8 cellular contexts compared by ENCODE assay signal in the genomic region with DNA sequence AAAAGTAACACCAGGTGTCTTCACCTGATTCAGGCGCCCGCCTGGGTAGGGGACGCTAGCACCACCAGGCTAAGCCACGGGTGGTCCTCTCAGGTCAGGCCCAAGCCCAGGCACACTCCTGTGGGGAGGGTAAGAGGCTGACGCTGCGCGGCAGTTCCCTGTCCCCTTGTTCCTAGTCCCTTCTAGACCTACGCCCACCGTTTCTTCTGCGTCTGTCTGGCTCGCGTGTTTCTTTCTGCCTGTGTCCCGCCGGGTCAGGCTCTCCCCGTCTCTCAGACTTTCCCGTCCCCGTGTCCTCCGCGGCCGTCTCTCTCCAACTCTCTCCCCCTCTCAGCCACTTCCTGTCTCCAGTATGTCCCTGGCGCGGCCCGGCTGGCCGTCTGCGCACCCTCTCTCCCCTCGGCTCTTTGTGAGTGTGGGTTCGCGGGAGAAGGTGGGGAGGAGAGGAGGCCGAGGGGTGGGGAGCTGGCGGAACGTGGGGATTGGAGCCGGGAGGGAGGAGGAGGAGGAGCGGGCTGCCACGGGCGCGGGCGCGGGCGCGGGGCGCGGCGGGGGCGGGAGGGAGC. TPM values are rescaled to one million over a fixed set of nuclear protein-coding genes. Genes with fewer than 3 reads are reported as not detected.
DNase-seq lines count a peak whose midpoint lies in the region; ATAC-seq, FAIRE-seq and TF ChIP-seq lines count a peak whose summit lies in the region.

No MANE protein-coding gene starts in this region.

- peak overlapping the region; percentile 70 for H2AFZ ChIP-seq in OCI-LY7 (ENCODE audit: low read length)
- peak overlapping the region; percentile 78 for H2AFZ ChIP-seq in osteoblast (ENCODE audit: low read length)

- TF ChIP-seq CTCF in A549 (IDR thresholded peaks at IDR 0.05): no peak
- no peak for TF ChIP-seq CTCF in OCI-LY7 (conservative IDR thresholded peaks at IDR 0.05; ENCODE audit: low read length)
- no peak for TF ChIP-seq CTCF in osteoblast (IDR thresholded peaks at IDR 0.05; ENCODE audit: extremely low read depth, low read depth, low read length)
- TF ChIP-seq CTCF in uterus (IDR thresholded peaks at IDR 0.05): no peak

- BruUV-seq in OCI-LY7 (replicated peaks; lab: Mats Ljungman, UMichigan): no TSS peak

- intact Hi-C loops in OCI-LY7 (cut with micrococcal nuclease; ENCODE audit: unreplicated experiment) (no loop called here), Right ventricle myocardium superior (cut with DNase I) (no loop called here), uterus (cut with DNase I; ENCODE audit: low total_unique reads) (no loop called here)

- H3K79me2 ChIP-seq in OCI-LY7 (ENCODE audit: insufficient read depth, low read depth, low read length) (no peaks in the 10 kb centered on the region), osteoblast (ENCODE audit: insufficient read depth, low read length) (peaks cover 30% of the 10 kb centered on the region)

- H3K4me3 ChIP-seq in A549: peak overlapping the region; percentile 54
- H3K4me3 ChIP-seq in OCI-LY7 (ENCODE audit: low read depth, low read length, poor library complexity, severe bottlenecking): peak overlapping the region; percentile 74
- peak overlapping the region; percentile 85 for H3K4me3 ChIP-seq in osteoblast (ENCODE audit: insufficient read depth, low read length)
- peak overlapping the region; percentile 69 to 70 for H3K4me3 ChIP-seq in uterus

- no peaks in the 10 kb centered on the region for H3K9me2 ChIP-seq in OCI-LY7 (ENCODE audit: insufficient read depth, low read length)

- H3K27me3 ChIP-seq in osteoblast (ENCODE audit: insufficient read depth, low read length) (no peaks in the 10 kb centered on the region), uterus (no peaks in the 10 kb centered on the region)

- no peaks in the 10 kb centered on the region for H3K9me3 ChIP-seq in A549
- H3K9me3 ChIP-seq in OCI-LY7 (ENCODE audit: low read length): no peaks in the 10 kb centered on the region
- H3K9me3 ChIP-seq in osteoblast (ENCODE audit: low read depth, low read length): no peaks in the 10 kb centered on the region
- H3K9me3 ChIP-seq in uterus: no peaks in the 10 kb centered on the region

- FAIRE-seq in A549 (lab: Jason Lieb, UNC): no peak

- WGBS in A549 (ENCODE audit: missing lambda C conversion rate): under 1% methylated on average over 25 of the region's 44 CpGs
- WGBS in adipose tissue, 3 donors: 0 to 1% (median 1%) methylated on average over 25 to 39 of the region's 44 CpGs

- TF ChIP-seq EP300 in A549 (IDR thresholded peaks at IDR 0.05): no peak

- CTCF ChIA-PET in A549 (lab: Yijun Ruan, JAX): interaction anchor here (0.5 to 45.5 kb wide), 9 partner anchors 9 to 162 kb away, joined by 3 to 1424 read pairs (median 7); partner anchors contain the start of genes IGFBP6, SOAT2 and SPRYD3
- CTCF ChIA-PET in OCI-LY7 (lab: Charles Lee; ENCODE audit: unreplicated experiment): interaction anchor here (0.6 to 1.4 kb wide), 2 partner anchors 32 to 983 kb away, joined by 4 to 6 read pairs; partner anchors contain the start of gene SPRYD3

- H3K4me1 ChIP-seq in A549 (peaks cover 67% of the 10 kb centered on the region), OCI-LY7 (ENCODE audit: insufficient read depth, low read length, poor library complexity, severe bottlenecking) (peaks cover 19% of the 10 kb centered on the region), osteoblast (ENCODE audit: insufficient read depth, low read length) (peaks cover 55% of the 10 kb centered on the region), uterus (peaks cover 0 to 20% of the 10 kb centered on the region in 2 donors)

- peaks cover 11% of the 10 kb centered on the region for H3K36me3 ChIP-seq in OCI-LY7 (ENCODE audit: insufficient read depth, low read length)
- H3K36me3 ChIP-seq in osteoblast (ENCODE audit: insufficient read depth, low read length): peaks cover 6% of the 10 kb centered on the region
- H3K36me3 ChIP-seq in uterus: no peaks in the 10 kb centered on the region

- DNase-seq in A549 (ENCODE audit: low read depth in 1 of 2, low spot score in 1 of 2) (peak; percentile 81 to 86), OCI-LY7 (ENCODE audit: low spot score) (peak; percentile 46), Right ventricle myocardium superior (peak; percentile 93), osteoblast (ENCODE audit: insufficient read length, low spot score, missing footprints) (peak; percentile 87), uterus (peak; percentile 90 to 93)

- POLR2A ChIA-PET in A549 (lab: Yijun Ruan, JAX) (interaction anchor here (0.6 to 3.2 kb wide), 13 partner anchors 8 to 151 kb away, joined by 3 to 27 read pairs (median 3); partner anchors contain the start of genes EIF4B and SPRYD3), OCI-LY7 (lab: Charles Lee) (interaction anchor here (1.2 to 1.3 kb wide), 2 partner anchors 20 to 51 kb away, joined by 3 to 4 read pairs; partner anchors contain the start of gene IGFBP6)

- no peak for TF ChIP-seq RAD21 in A549 (conservative IDR thresholded peaks at IDR 0.05 in 1 of 2, IDR thresholded peaks at IDR 0.05 in 1 of 2)

- ATAC-seq in A549 (peak; percentile 45 to 47), GM18505 (IDR thresholded peaks at IDR 0.05; ENCODE audit: unreplicated experiment) (peak; percentile 34), HG03159 (IDR thresholded peaks at IDR 0.05; ENCODE audit: unreplicated experiment) (peak; percentile 24), Right ventricle myocardium superior (ENCODE audit: poor library complexity) (peak; percentile 30)

- H3K4me2 ChIP-seq in A549 (peak overlapping the region; percentile 93), OCI-LY7 (ENCODE audit: low read length) (peak overlapping the region; percentile 93), osteoblast (ENCODE audit: insufficient read depth, low read length) (peak overlapping the region; percentile 99)

- H4K20me1 ChIP-seq in OCI-LY7 (ENCODE audit: insufficient read depth, low read length): no peaks in the 10 kb centered on the region
- H4K20me1 ChIP-seq in osteoblast (ENCODE audit: insufficient read depth, low read length): no peaks in the 10 kb centered on the region

- TF ChIP-seq POLR2A in A549 (IDR thresholded peaks at IDR 0.05; ENCODE audit: low read length) (peak; percentile 79), GM18505 (IDR thresholded peaks at IDR 0.05; ENCODE audit: borderline replicate concordance, extremely low read depth, insufficient read depth, insufficient read length) (no peak), uterus (IDR thresholded peaks at IDR 0.05) (peak; percentile 95 to 96)

- H3K27ac ChIP-seq in A549: peak overlapping the region; percentile 99
- H3K27ac ChIP-seq in OCI-LY7 (ENCODE audit: low read depth, low read length, poor library complexity, severe bottlenecking): no peak overlapping the region
- H3K27ac ChIP-seq in adipose tissue (ENCODE audit: low read depth, low read length): peak overlapping the region; percentile 82
- peak overlapping the region; percentile 89 for H3K27ac ChIP-seq in osteoblast (ENCODE audit: low read depth, low read length)
- H3K27ac ChIP-seq in uterus: peak overlapping the region; percentile 97 to 99

RNA-seq across cellular contexts. Expression of gene TNS2, which starts 3.1 kb away (rescaled TPM):
- polyA plus RNA-seq in A549 (2011; rRNA removed) (11.5 and 12.4 TPM in 2 replicates), A549 (2017; fragmentation: RNase III; extraction: RNeasy Plus Mini Kit Qiagen cat#74134 plus additional on column Dnase treatment) (13.5 to 15.8 TPM (median 15.3 TPM) in 3 replicates), adipose tissue (100 to 1,000 TPM in 2 of 3 donors, 10 to 100 TPM in 1; 53.4 to 562 (median 225) TPM)
- polyA plus RNA-seq in A549 (2012; cell fraction: cytosol; rRNA removed): 19.4 and 27.2 TPM in 2 replicates
- 72.7 and 109 TPM in 2 replicates for polyA plus RNA-seq in A549 (2012; cell fraction: nucleus; rRNA removed)
- 36.0 and 44.8 TPM in 2 replicates for polyA minus RNA-seq in A549 (2011; rRNA and poly(A)+ RNA removed)
- total RNA-seq in OCI-LY7 (2014; rRNA removed; shearing (Covaris generic)): 0.25 TPM in 1 of 2 replicates, not detected in the other
- total RNA-seq in OCI-LY7 (2022) (1.3 and 1.6 TPM in 2 replicates), Right ventricle myocardium superior (107 TPM), osteoblast (72.0 and 76.0 TPM in 2 replicates), uterus (100 to 1,000 TPM in 2 of 4 donors, 10 to 100 TPM in 2; 64.0 to 394 (median 112) TPM)

RNA-seq across cellular contexts. Expression of gene SPRYD3, which starts 32.5 kb away (rescaled TPM):
- polyA plus RNA-seq in A549 (2011; rRNA removed): 26.8 and 28.1 TPM in 2 replicates
- polyA plus RNA-seq in A549 (2012; cell fraction: cytosol; rRNA removed): 25.8 and 28.2 TPM in 2 replicates
- 28.8 and 33.3 TPM in 2 replicates for polyA plus RNA-seq in A549 (2012; cell fraction: nucleus; rRNA removed)
- 16.1 to 18.6 TPM (median 17.3 TPM) in 3 replicates for polyA plus RNA-seq in A549 (2017; fragmentation: RNase III; extraction: RNeasy Plus Mini Kit Qiagen cat#74134 plus additional on column Dnase treatment)
- polyA minus RNA-seq in A549 (2011; rRNA and poly(A)+ RNA removed): 47.8 and 49.6 TPM in 2 replicates
- 7.3 and 10.9 TPM in 2 replicates for total RNA-seq in OCI-LY7 (2014; rRNA removed; shearing (Covaris generic))
- total RNA-seq in OCI-LY7 (2022): 17.2 and 20.5 TPM in 2 replicates
- polyA plus RNA-seq in adipose tissue: 10 to 100 TPM; 26.9 to 66.7 (median 29.8) TPM
- total RNA-seq in Right ventricle myocardium superior: 37.8 TPM
- total RNA-seq in osteoblast: 25.6 and 26.8 TPM in 2 replicates
- total RNA-seq in uterus: 10 to 100 TPM; 15.9 to 75.5 (median 28.9) TPM

RNA-seq across cellular contexts. Expression of gene EIF4B, which starts 40.5 kb away (rescaled TPM):
- polyA plus RNA-seq in A549 (2011; rRNA removed) (577 and 650 TPM in 2 replicates), A549 (2017; fragmentation: RNase III; extraction: RNeasy Plus Mini Kit Qiagen cat#74134 plus additional on column Dnase treatment) (363 to 377 TPM (median 375 TPM) in 3 replicates), adipose tissue (100 to 1,000 TPM; 216 to 308 (median 253) TPM)
- 209 and 256 TPM in 2 replicates for polyA plus RNA-seq in A549 (2012; cell fraction: cytosol; rRNA removed)
- polyA plus RNA-seq in A549 (2012; cell fraction: nucleus; rRNA removed): 167 and 231 TPM in 2 replicates
- polyA minus RNA-seq in A549 (2011; rRNA and poly(A)+ RNA removed): 707 and 843 TPM in 2 replicates
- 645 and 872 TPM in 2 replicates for total RNA-seq in OCI-LY7 (2014; rRNA removed; shearing (Covaris generic))
- total RNA-seq in OCI-LY7 (2022) (745 and 898 TPM in 2 replicates), Right ventricle myocardium superior (434 TPM), osteoblast (1,135 and 1,332 TPM in 2 replicates), uterus (1,000 to 10,000 TPM in 1 of 4 donors, 100 to 1,000 TPM in 3; 388 to 1,076 (median 585) TPM)

RNA-seq across cellular contexts. Expression of gene IGFBP6, which starts 50.7 kb away (rescaled TPM):
- polyA plus RNA-seq in A549 (2011; rRNA removed): 49.1 and 64.5 TPM in 2 replicates
- 173 and 192 TPM in 2 replicates for polyA plus RNA-seq in A549 (2012; cell fraction: cytosol; rRNA removed)
- 121 and 142 TPM in 2 replicates for polyA plus RNA-seq in A549 (2012; cell fraction: nucleus; rRNA removed)
- 128 to 155 TPM (median 128 TPM) in 3 replicates for polyA plus RNA-seq in A549 (2017; fragmentation: RNase III; extraction: RNeasy Plus Mini Kit Qiagen cat#74134 plus additional on column Dnase treatment)
- 51.3 and 54.2 TPM in 2 replicates for polyA minus RNA-seq in A549 (2011; rRNA and poly(A)+ RNA removed)
- total RNA-seq in OCI-LY7 (2014; rRNA removed; shearing (Covaris generic)): not detected in 2 replicates
- total RNA-seq in OCI-LY7 (2022): 1.2 and 2.9 TPM in 2 replicates
- polyA plus RNA-seq in adipose tissue: 100 to 1,000 TPM in 1 of 3 donors, 10 to 100 TPM in 2; 21.8 to 437 (median 83.9) TPM
- 50.2 TPM for total RNA-seq in Right ventricle myocardium superior
- total RNA-seq in osteoblast: 431 and 577 TPM in 2 replicates
- total RNA-seq in uterus: 100 to 1,000 TPM in 3 of 4 donors, 10 to 100 TPM in 1; 48.7 to 762 (median 252) TPM

RNA-seq across cellular contexts. Expression of gene SOAT2, which starts 56.5 kb away (rescaled TPM):
- polyA plus RNA-seq in A549 (2011; rRNA removed) (0.12 and 0.14 TPM in 2 replicates), A549 (2017; fragmentation: RNase III; extraction: RNeasy Plus Mini Kit Qiagen cat#74134 plus additional on column Dnase treatment) (0.09 to 0.21 TPM (median 0.16 TPM) in 3 replicates), adipose tissue (under 1 TPM in 2 of 3 donors, not detected in 1; 0.08 to 0.09 TPM)
- 0.46 and 0.56 TPM in 2 replicates for polyA plus RNA-seq in A549 (2012; cell fraction: cytosol; rRNA removed)
- 1.9 TPM in 2 replicates for polyA plus RNA-seq in A549 (2012; cell fraction: nucleus; rRNA removed)
- polyA minus RNA-seq in A549 (2011; rRNA and poly(A)+ RNA removed): 0.12 and 0.19 TPM in 2 replicates
- total RNA-seq in OCI-LY7 (2014; rRNA removed; shearing (Covaris generic)): 0.06 and 0.08 TPM in 2 replicates
- total RNA-seq in OCI-LY7 (2022) (1.2 and 1.8 TPM in 2 replicates), Right ventricle myocardium superior (not detected), osteoblast (not detected in 2 replicates), uterus (under 1 TPM in 1 of 4 donors, not detected in 3; 0.82 TPM)

Comparison
In these comparisons a context has a peak if more than half of its experiments do, and no peak if none do; other contexts are left out.
1. RNA of gene TNS2, which starts 3.1 kb away (total RNA-seq): 64.0 to 394 TPM in uterus, 107 TPM in Right ventricle myocardium superior (single experiment) and 72.0 to 76.0 TPM in osteoblast; 0.25 to 1.6 TPM in OCI-LY7; every median in the first group is over 10 times any median in the second.
2. Peak in every context shown above with its lines, with median percentiles within 50 percentile points of each other: ATAC-seq, DNase-seq, H3K4me2 ChIP-seq and H3K4me3 ChIP-seq.